1 cellular context compared by ENCODE assay signal in genomic region chr6:169751242-169752073, GRCh38.
TF ChIP-seq lines count a peak whose summit lies in the region.

TSS of gene DYNLT2 (minus strand) at chr6:169751572. CDS start at chr6:169751458, 114 bp downstream.
TSS of gene ERMARD (plus strand) at chr6:169751622. CDS start at chr6:169751658, 36 bp downstream.

TF ChIP-seq in K562, 482 proteins besides CTCF, POLR2A, EP300 and RAD21 (continued from another document and continues in another):
- TF ChIP-seq CHD7 (IDR thresholded peaks at IDR 0.05; ENCODE audit: low read depth, low read length) (no peak), ZNF583 (CRISPR knock-in tag; IDR thresholded peaks at IDR 0.05) (no peak), ZBTB12 (CRISPR knock-in tag; IDR thresholded peaks at IDR 0.05) (peak; percentile 98), NCOA6 (IDR thresholded peaks at IDR 0.05) (no peak; the same call in 1 of the 2 replicates), MLLT1 (IDR thresholded peaks at IDR 0.05) (peak; percentile 72 to 93; a peak in 2 of 4 replicates), FIP1L1 (IDR thresholded peaks at IDR 0.05; ENCODE audit: low read depth, low read length, poor library complexity, severe bottlenecking) (peak; percentile 96), CBX3 (IDR thresholded peaks at IDR 0.05; ENCODE audit: borderline replicate concordance in 1 of 2, low read length in 2 of 2) (peak in 1 of 2 experiments; percentile 31; a peak in 1 of 3 replicates), LARP7 (IDR thresholded peaks at IDR 0.05) (peak; percentile 94), ZKSCAN8 (CRISPR knock-in tag; IDR thresholded peaks at IDR 0.05) (no peak), ILK (tag; IDR thresholded peaks at IDR 0.05; ENCODE audit: borderline replicate concordance, low read depth) (no peak), CREBBP (IDR thresholded peaks at IDR 0.05; ENCODE audit: low read depth, low read length) (no peak), DACH1 (IDR thresholded peaks at IDR 0.05; ENCODE audit: partially characterized antibody) (no peak), YY1 (IDR thresholded peaks at IDR 0.05; ENCODE audit: borderline replicate concordance in 1 of 3, control insufficient read depth in 1 of 3, extremely low read depth in 1 of 3, insufficient read depth in 3 of 3, insufficient read length in 1 of 3, insufficient replicate concordance in 2 of 3, low read depth in 1 of 3, low read length in 2 of 3) (peak; percentile 55 to 91 (median 87)), ZEB2 (IDR thresholded peaks at IDR 0.05) (no peak), PTRF (tag; IDR thresholded peaks at IDR 0.05) (no peak), ATF1 (CRISPR knock-in tag; IDR thresholded peaks at IDR 0.05) (peak; percentile 99), ATF1 (tag; IDR thresholded peaks at IDR 0.05) (peak; percentile 99), SMARCA5 (IDR thresholded peaks at IDR 0.05) (no peak), CBFA2T2 (conservative IDR thresholded peaks at IDR 0.05) (no peak), HOXB6 (CRISPR knock-in tag; IDR thresholded peaks at IDR 0.05; ENCODE audit: borderline replicate concordance) (no peak), POU5F1 (IDR thresholded peaks at IDR 0.05; ENCODE audit: borderline replicate concordance, low read depth, low read length, partially characterized antibody) (peak; percentile 50), SRSF1 (IDR thresholded peaks at IDR 0.05; ENCODE audit: low read depth, low read length) (0 out of 2 replicates have a peak, but pooled peaks have one; percentile 26), ELF2 (CRISPR knock-in tag; IDR thresholded peaks at IDR 0.05) (peak; percentile 98), NR2C2 (CRISPR knock-in tag; IDR thresholded peaks at IDR 0.05) (no peak), NR2C2 (tag; IDR thresholded peaks at IDR 0.05) (peak; percentile 85; the same call in 1 of the 2 replicates), ZNF280B (CRISPR knock-in tag; IDR thresholded peaks at IDR 0.05) (no peak), TAL1 (IDR thresholded peaks at IDR 0.05) (no peak), GTF2B (IDR thresholded peaks at IDR 0.05; ENCODE audit: extremely low read depth, insufficient read length) (no peak), ZNF79 (CRISPR knock-in tag; IDR thresholded peaks at IDR 0.05; ENCODE audit: low read depth) (no peak), HBP1 (CRISPR knock-in tag; IDR thresholded peaks at IDR 0.05) (0 out of 2 replicates have a peak, but pooled peaks have one; percentile 35), FOXO4 (CRISPR knock-in tag; IDR thresholded peaks at IDR 0.05) (no peak), TAF15 (IDR thresholded peaks at IDR 0.05; ENCODE audit: low read depth, low read length) (no peak), CHD1 (IDR thresholded peaks at IDR 0.05; ENCODE audit: low read length) (peak; percentile 76), RAD51 (IDR thresholded peaks at IDR 0.05; ENCODE audit: borderline replicate concordance, low read depth) (no peak), TARDBP (IDR thresholded peaks at IDR 0.05) (peak; percentile 62; the same call in 1 of the 2 replicates), CBFB (CRISPR knock-in tag; IDR thresholded peaks at IDR 0.05) (no peak; the same call in 1 of the 2 replicates), ZFP1 (CRISPR knock-in tag; IDR thresholded peaks at IDR 0.05) (no peak), KHSRP (IDR thresholded peaks at IDR 0.05) (peak; percentile 76), TRIM24 (IDR thresholded peaks at IDR 0.05) (no peak), ATF6 (CRISPR knock-in tag; IDR thresholded peaks at IDR 0.05) (peak; percentile 91), ZNF133 (CRISPR knock-in tag; IDR thresholded peaks at IDR 0.05) (no peak), XRCC3 (IDR thresholded peaks at IDR 0.05) (no peak; the same call in 1 of the 2 replicates), ETV5 (CRISPR knock-in tag; IDR thresholded peaks at IDR 0.05; ENCODE audit: low read depth) (peak; percentile 99), BRF1 (IDR thresholded peaks at IDR 0.05; ENCODE audit: borderline replicate concordance, extremely low read depth, insufficient read length) (no peak)
